In the genomic region with DNA sequence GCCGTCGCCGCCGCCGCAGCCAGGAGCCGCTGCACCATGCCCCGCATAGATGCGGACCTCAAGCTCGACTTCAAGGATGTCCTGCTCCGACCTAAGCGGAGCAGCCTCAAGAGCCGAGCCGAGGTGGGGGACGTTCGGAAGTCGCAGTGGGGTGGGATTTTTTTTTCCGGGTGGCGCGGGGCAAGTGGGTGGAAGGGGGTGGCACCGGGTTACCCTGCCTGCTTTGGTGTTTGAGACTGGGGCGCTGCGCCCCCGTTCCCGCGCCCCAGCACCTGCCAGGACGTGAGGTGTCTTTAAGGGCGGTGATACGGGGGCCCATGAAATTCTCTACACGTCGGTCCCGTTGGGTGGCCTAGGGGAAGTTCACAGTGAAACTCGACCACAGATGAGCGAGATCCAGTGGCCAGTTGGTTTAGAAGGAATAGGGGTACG, we compare ENCODE assay signal across 8 cellular contexts. TPM values are rescaled to one million over a fixed set of nuclear protein-coding genes. Genes with fewer than 3 reads are reported as not detected.
DNase-seq lines count a peak whose midpoint lies in the region; ATAC-seq, FAIRE-seq and TF ChIP-seq lines count a peak whose summit lies in the region.

No MANE protein-coding gene starts in this region.

- no peaks in the 10 kb centered on the region for H3K9me3 Mint-ChIP-seq in type B pancreatic cell

- H3K4me1 ChIP-seq in GM12878 (ENCODE audit: control insufficient read depth, insufficient read depth, low read length): peaks cover 24% of the 10 kb centered on the region
- peaks cover 12% of the 10 kb centered on the region for H3K4me1 ChIP-seq in HepG2 (ENCODE audit: insufficient read depth, low read length)

- H4K20me1 ChIP-seq in GM12878 (ENCODE audit: control insufficient read depth, insufficient read depth) (no peaks in the 10 kb centered on the region; the same call in 1 of the 2 replicates), HepG2 (ENCODE audit: insufficient read depth, low read length) (no peaks in the 10 kb centered on the region; the same call in 1 of the 2 replicates)

- TF ChIP-seq RAD21 in GM12878 (IDR thresholded peaks at IDR 0.05; ENCODE audit: insufficient read depth, low read depth, low read length) (no peak), HepG2 (CRISPR knock-in tag; IDR thresholded peaks at IDR 0.05) (no peak)

- TF ChIP-seq EP300 in GM12878 (IDR thresholded peaks at IDR 0.05; ENCODE audit: borderline replicate concordance in 1 of 2, control insufficient read depth in 1 of 2, low read depth in 2 of 2, low read length in 2 of 2): no peak
- no peak for TF ChIP-seq EP300 in HepG2 (IDR thresholded peaks at IDR 0.05; ENCODE audit: low read depth in 2 of 2, low read length in 2 of 2)
- TF ChIP-seq EP300 in HepG2 (CRISPR knock-in tag; IDR thresholded peaks at IDR 0.05; ENCODE audit: borderline replicate concordance): no peak

- SMC1A ChIA-PET in GM12878 (lab: Charles Lee; ENCODE audit: uncharacterized antibody, unreplicated experiment): interaction anchor here (0.7 to 1.1 kb wide), 3 partner anchors 12 to 332 kb away, joined by 3 to 5 read pairs (median 3); no protein-coding TSS in a partner anchor

- POLR2A ChIA-PET in GM12878 (lab: Charles Lee): no interaction called here
- POLR2A ChIA-PET in HepG2 (lab: Yijun Ruan, JAX): no interaction called here

- H3K27me3 ChIP-seq in GM12878 (replicated peaks in 1 of 2; ENCODE audit: control insufficient read depth in 2 of 2, insufficient read depth in 2 of 2, low read length in 1 of 2): peaks cover 1 to 5% of the 10 kb centered on the region in 2 experiments; a peak in 3 of 4 replicates
- H3K27me3 ChIP-seq in HepG2 (ENCODE audit: control insufficient read depth in 1 of 2, insufficient read depth in 2 of 2, low read length in 2 of 2): peaks cover 11 to 60% of the 10 kb centered on the region in 2 experiments

- peak overlapping the region; percentile 92 for H3K4me2 ChIP-seq in GM12878 (ENCODE audit: control insufficient read depth, insufficient read depth)
- peak overlapping the region; percentile 92 for H3K4me2 ChIP-seq in HepG2 (ENCODE audit: low read depth, low read length)

- H3K27me3 Mint-ChIP-seq in type B pancreatic cell: peaks cover 27% of the 10 kb centered on the region

- FAIRE-seq in GM12878 (lab: Jason Lieb, UNC) (no peak), HepG2 (lab: Jason Lieb, UNC) (no peak)

- H3K9me3 ChIP-seq in GM12878 (replicated peaks; ENCODE audit: control insufficient read depth, insufficient read depth, low read length) (no peaks in the 10 kb centered on the region; the same call in 2 of the 3 replicates), HepG2 (ENCODE audit: low read length) (no peaks in the 10 kb centered on the region)

- in situ Hi-C loops in GM12878 (cut with MboI): no loop called here
- in situ Hi-C loops in HepG2 (cut with HindIII; ENCODE audit: extremely low pct_ligation_motif_present, low pct_unique_long_range_greater_than_20kb): no loop called here

- H3K4me3 Mint-ChIP-seq in type B pancreatic cell: peak overlapping the region; percentile 90

- H3K9ac ChIP-seq in GM12878 (ENCODE audit: control insufficient read depth, insufficient read depth, low read length): peak overlapping the region; percentile 40; the same call in 1 of the 2 replicates
- H3K9ac ChIP-seq in HepG2 (ENCODE audit: insufficient read depth, low read depth, low read length): no peak overlapping the region

- TF ChIP-seq CTCF in GM12878 (IDR thresholded peaks at IDR 0.05 in 2 of 3, conservative IDR thresholded peaks at IDR 0.05 in 1 of 3; ENCODE audit: control insufficient read depth in 2 of 3, extremely low read depth in 1 of 3, insufficient read depth in 1 of 3, low read depth in 3 of 3, low read length in 3 of 3): no peak
- no peak for TF ChIP-seq CTCF in HepG2 (CRISPR knock-in tag; IDR thresholded peaks at IDR 0.05)
- no peak for TF ChIP-seq CTCF in type B pancreatic cell (conservative IDR thresholded peaks at IDR 0.05)

- peak overlapping the region; percentile 58 for H3K27ac Mint-ChIP-seq in type B pancreatic cell

- intact Hi-C loops in GM12878 (cut with micrococcal nuclease; ENCODE audit: unreplicated experiment): no loop called here
- intact Hi-C loops in HepG2 (cut with micrococcal nuclease; ENCODE audit: unreplicated experiment): no loop called here

- under 1% methylated on average over 27 of the region's 34 CpGs for WGBS in GM12878 (ENCODE audit: insufficient coverage, insufficient replicate concordance, low lambda C conversion rate, missing lambda C conversion rate)
- WGBS in HepG2 (ENCODE audit: low lambda C conversion rate): 2% methylated on average over 26 of the region's 34 CpGs

- H3K27ac ChIP-seq in GM12878 (ENCODE audit: control insufficient read depth, insufficient read depth) (no peak overlapping the region), HepG2 (ENCODE audit: extremely low read length, insufficient read depth, low read length) (no peak overlapping the region)

- H2AFZ ChIP-seq in GM12878 (ENCODE audit: control insufficient read depth, low read depth, low read length) (peak overlapping the region; percentile 55), HepG2 (ENCODE audit: low read length) (peak overlapping the region; percentile 22)

- CTCF ChIA-PET in GM12878 (lab: Yijun Ruan, JAX) (interaction anchor here (0.7 to 1.6 kb wide), 4 partner anchors 9 to 708 kb away, joined by 3 to 5 read pairs (median 3); no protein-coding TSS in a partner anchor), HepG2 (lab: Yijun Ruan, JAX; ENCODE audit: low intra/inter-chr PET ratio, low total read pairs) (no interaction called here)

- no peak for DNase-seq in GM12878 (ENCODE audit: low read depth, low spot score)
- DNase-seq in HepG2 (ENCODE audit: low spot score): no peak
- DNase-seq in type B pancreatic cell (ENCODE audit: extremely low spot score, unreplicated experiment): no peak
- no peak for DNase-seq in NOMO-1 treated with dmso at 0.1 percent for 144 hours (lab: John Stamatoyannopoulos, UW; ENCODE audit: unreplicated experiment)
- no peak for DNase-seq in NCI-H774 (lab: John Stamatoyannopoulos, UW)
- no peak for DNase-seq in NK-92 treated with Interleukin-12 subunit alpha and Interleukin-12 subunit beta, amount 100 ng/mL, for 24 hours (lab: John Stamatoyannopoulos, UW)

- BruUV-seq in GM12878 (replicated peaks; lab: Mats Ljungman, UMichigan) (no TSS peak), HepG2 (replicated peaks; lab: Mats Ljungman, UMichigan) (no TSS peak)

- H3K4me3 ChIP-seq in GM12878 (peak overlapping the region; percentile 71), HepG2 (replicated peaks in 1 of 3; ENCODE audit: insufficient read depth in 1 of 3, low read depth in 2 of 3, low read length in 3 of 3) (peak overlapping the region; percentile 34 to 72 (median 54))

- peak; percentile 16 for ATAC-seq in GM19324 (IDR thresholded peaks at IDR 0.05; ENCODE audit: low FRiP score, unreplicated experiment)
- ATAC-seq in HG03280 (IDR thresholded peaks at IDR 0.05; ENCODE audit: unreplicated experiment): peak; percentile 18
- peak; percentile 4; the same call in 2 of the 3 replicates for ATAC-seq in GM12878
- peak; percentile 67 for ATAC-seq in HepG2

- no peaks in the 10 kb centered on the region for H3K36me3 Mint-ChIP-seq in type B pancreatic cell

- H3K36me3 ChIP-seq in GM12878 (ENCODE audit: control insufficient read depth in 2 of 2, insufficient read depth in 2 of 2, low read length in 1 of 2) (no peaks in the 10 kb centered on the region), HepG2 (replicated peaks in 1 of 2; ENCODE audit: control insufficient read depth in 1 of 2, insufficient read depth in 2 of 2, low read length in 2 of 2) (no peaks in the 10 kb centered on the region)

- RAD21 ChIA-PET in GM12878 (lab: Charles Lee; ENCODE audit: unreplicated experiment): interaction anchor here (0.7 kb wide), 1 partner anchor 52 kb away, joined by 3 read pairs; no protein-coding TSS in a partner anchor

- TF ChIP-seq POLR2A in GM12878 (IDR thresholded peaks at IDR 0.05; ENCODE audit: low read depth, low read length) (no peak), HepG2 (IDR thresholded peaks at IDR 0.05; ENCODE audit: insufficient read depth in 1 of 2, low read depth in 2 of 2, low read length in 2 of 2) (no peak)

- H3K79me2 ChIP-seq in GM12878 (ENCODE audit: control insufficient read depth, insufficient read depth, low read length): no peaks in the 10 kb centered on the region
- H3K79me2 ChIP-seq in HepG2 (ENCODE audit: insufficient read depth, low read length): no peaks in the 10 kb centered on the region

- peaks cover 31% of the 10 kb centered on the region for H3K4me1 Mint-ChIP-seq in type B pancreatic cell (ENCODE audit: unreplicated experiment)

RNA-seq across cellular contexts. Expression of a gene that starts 0.3 kb away (rescaled TPM):
- not detected in 2 replicates for total RNA-seq in GM12878 (2013; cell fraction: nucleolus; rRNA removed)
- total RNA-seq in GM12878 (2014; rRNA removed) (0.22 and 0.62 TPM in 2 replicates), GM12878 (2014; rRNA removed; fragmentation: Illumina TruSeq; extraction: Trizol) (0.18 and 0.23 TPM in 2 replicates), GM12878 (2021) (0.67 and 1.1 TPM in 2 replicates), HepG2 (2016; rRNA removed; fragmentation: Illumina TruSeq; extraction: Trizol) (not detected in 2 replicates), type B pancreatic cell (ENCODE audit: low replicate concordance) (1.8 and 3.8 TPM in 2 replicates)
- 0.47 TPM for polyA plus RNA-seq in GM12878 (2011; ENCODE audit: low read depth)
- polyA plus RNA-seq in GM12878 (2011; rRNA removed) (0.78 and 1.8 TPM in 2 replicates), GM12878 (2014; fragmentation: Illumina TruSeq; extraction: Trizol) (0.78 and 0.84 TPM in 2 replicates), GM12878 (2014; fragmentation: Nextera tagmentation; extraction: Ambion mirVana) (under 1 TPM in 1 of 2 experiments, not detected in 1; 0.49 TPM), GM12878 (2014; rRNA removed) (0.32 and 0.55 TPM in 2 replicates), GM12878 (2016; fragmentation: Nextera tagmentation; extraction: Ambion mirVana) (under 1 TPM; 0.15 to 0.24 TPM), HepG2 (2011; rRNA removed) (not detected in 2 replicates)
- 1.8 and 1.9 TPM in 2 replicates for polyA plus RNA-seq in GM12878 (2011; cell fraction: cytosol; rRNA removed)
- 1.1 TPM in 2 replicates for polyA plus RNA-seq in GM12878 (2011; cell fraction: nucleus; rRNA removed)
- polyA plus RNA-seq in GM12878 (2012): 1.9 and 3.2 TPM in 2 replicates
- polyA minus RNA-seq in GM12878 (2011; rRNA and poly(A)+ RNA removed): 1.0 and 1.2 TPM in 2 replicates
- 0.94 and 1.0 TPM in 2 replicates for polyA minus RNA-seq in GM12878 (2011; cell fraction: cytosol; rRNA and poly(A)+ RNA removed)
- polyA minus RNA-seq in GM12878 (2011; cell fraction: nucleus; rRNA and poly(A)+ RNA removed): 0.24 and 0.67 TPM in 2 replicates
- not detected in 2 replicates for total RNA-seq in HepG2 (2016; cell fraction: cytosol; rRNA removed; fragmentation: Illumina TruSeq; extraction: Trizol; ENCODE audit: low read depth)
- not detected in 2 replicates for total RNA-seq in HepG2 (2016; cell fraction: insoluble cytoplasmic fraction; rRNA removed; fragmentation: Illumina TruSeq; extraction: Trizol)
- total RNA-seq in HepG2 (2016; cell fraction: membrane; rRNA removed; fragmentation: Illumina TruSeq; extraction: Trizol): not detected in 2 replicates
- not detected in 2 replicates for total RNA-seq in HepG2 (2016; cell fraction: nucleus; rRNA removed; fragmentation: Illumina TruSeq; extraction: Trizol)
- not detected in 2 replicates for polyA plus RNA-seq in HepG2 (2011; cell fraction: cytosol; rRNA removed)
- polyA plus RNA-seq in HepG2 (2011; cell fraction: nucleus; rRNA removed): not detected in 2 replicates
- polyA plus RNA-seq in HepG2 (2012): 0.20 TPM in 1 of 2 replicates, not detected in the other
- not detected in 2 replicates for polyA plus RNA-seq in HepG2 (2016; cell fraction: cytosol; fragmentation: Illumina TruSeq; extraction: Trizol; ENCODE audit: low read depth)
- polyA plus RNA-seq in HepG2 (2016; cell fraction: insoluble cytoplasmic fraction; fragmentation: Illumina TruSeq; extraction: Trizol; ENCODE audit: low read depth): not detected in 2 replicates
- polyA plus RNA-seq in HepG2 (2016; cell fraction: membrane; fragmentation: Illumina TruSeq; extraction: Trizol; ENCODE audit: low read depth): not detected in 2 replicates
- polyA plus RNA-seq in HepG2 (2016; cell fraction: nucleus; fragmentation: Illumina TruSeq; extraction: Trizol; ENCODE audit: insufficient read depth, low read depth): not detected in 2 replicates
- polyA minus RNA-seq in HepG2 (2011; rRNA and poly(A)+ RNA removed; ENCODE audit: low replicate concordance): 0.60 and 1.2 TPM in 2 replicates
- polyA minus RNA-seq in HepG2 (2011; cell fraction: cytosol; rRNA and poly(A)+ RNA removed): not detected in 2 replicates
- polyA minus RNA-seq in HepG2 (2011; cell fraction: nucleus; rRNA and poly(A)+ RNA removed): not detected in 2 replicates

Comparison
In these comparisons a context has a peak if more than half of its experiments do, and no peak if none do; other contexts are left out.
1. ATAC-seq: peak in every context shown above with its lines; median percentile 67 in HepG2; 18 in HG03280; 16 in GM19324; 4 in GM12878.